ENCODE assay signal across 8 cellular contexts in the genomic region with DNA sequence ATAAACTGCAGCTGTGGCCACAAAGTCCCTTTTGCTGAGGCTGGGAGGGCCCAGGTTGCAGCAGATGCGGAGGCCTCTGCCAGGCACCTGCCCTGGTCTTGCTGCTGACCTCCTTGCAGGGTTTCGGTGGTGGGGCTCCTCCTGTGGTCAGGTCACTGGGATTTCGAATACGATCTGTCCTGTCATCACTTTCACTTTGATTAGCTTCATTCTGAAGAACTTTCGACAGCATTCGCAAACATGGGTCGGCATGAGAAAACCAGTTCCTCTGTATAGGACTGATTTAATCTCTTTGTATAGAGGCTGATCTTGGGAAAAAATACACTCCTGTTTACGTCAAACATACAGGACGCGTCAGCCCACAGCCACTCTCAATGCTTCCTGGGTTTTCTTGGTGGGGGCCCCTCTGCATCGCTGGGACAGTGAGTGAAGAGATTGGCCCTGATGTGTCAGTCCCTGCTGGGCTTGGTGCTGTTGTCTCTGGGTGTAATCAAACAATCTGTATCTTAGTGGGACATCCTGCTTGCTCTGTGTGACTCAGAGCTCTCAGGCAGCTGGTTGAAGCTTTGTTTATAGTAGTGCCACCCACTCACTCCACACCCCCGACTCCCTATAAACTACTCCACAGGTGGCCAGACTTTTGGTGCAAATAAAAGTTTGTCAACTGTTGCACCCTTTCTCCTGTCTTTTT.
DNase-seq lines count a peak whose midpoint lies in the region; ATAC-seq and TF ChIP-seq lines count a peak whose summit lies in the region.

No MANE protein-coding gene starts in this region.

- H3F3A ChIP-seq in smooth muscle cell (ENCODE audit: low read depth), result peaks cover 4% of the 10 kb centered on the region

- H3K4me2 ChIP-seq in smooth muscle cell, result peak overlapping the region; percentile 78
- no peak overlapping the region for H3K4me2 ChIP-seq in osteoblast (ENCODE audit: insufficient read depth, low read length)

- H3K36me3 ChIP-seq in smooth muscle cell (ENCODE audit: low read depth), result no peaks in the 10 kb centered on the region
- no peaks in the 10 kb centered on the region for H3K36me3 ChIP-seq in osteoblast (ENCODE audit: insufficient read depth, low read length)

- no peak overlapping the region for H3K9ac ChIP-seq in smooth muscle cell (ENCODE audit: low read depth)

- H3K9me3 ChIP-seq in smooth muscle cell (replicated peaks; ENCODE audit: low read depth) (no peaks in the 10 kb centered on the region), osteoblast (ENCODE audit: low read depth, low read length) (no peaks in the 10 kb centered on the region)

- peak overlapping the region; percentile 98 for H3K27ac Mint-ChIP-seq in T-helper 2 cell treated with Interferon-gamma antibody and Interleukin-4, amounts not matched to agents 5 μg/mL and 100 μg/mL, for 36 hours
- H3K27ac Mint-ChIP-seq in mesothelial cell of epicardium, result no peak overlapping the region

- H3K27ac ChIP-seq in smooth muscle cell (ENCODE audit: low read depth) (no peak overlapping the region), osteoblast (ENCODE audit: low read depth, low read length) (no peak overlapping the region)

- ATAC-seq in HG03135 (IDR thresholded peaks at IDR 0.05; ENCODE audit: unreplicated experiment), result peak; percentile 71

- no peaks in the 10 kb centered on the region for H3K27me3 Mint-ChIP-seq in T-helper 2 cell treated with Interferon-gamma antibody and Interleukin-4, amounts not matched to agents 5 μg/mL and 100 μg/mL, for 36 hours (ENCODE audit: low read depth)
- H3K27me3 Mint-ChIP-seq in mesothelial cell of epicardium (ENCODE audit: low read depth), result peaks cover 9% of the 10 kb centered on the region

- H3K4me3 Mint-ChIP-seq in T-helper 2 cell treated with Interferon-gamma antibody and Interleukin-4, amounts not matched to agents 5 μg/mL and 100 μg/mL, for 36 hours, result peak overlapping the region; percentile 82
- no peak overlapping the region for H3K4me3 Mint-ChIP-seq in mesothelial cell of epicardium

- no peaks in the 10 kb centered on the region for H3K79me2 ChIP-seq in smooth muscle cell (ENCODE audit: low read depth)
- no peaks in the 10 kb centered on the region for H3K79me2 ChIP-seq in osteoblast (ENCODE audit: insufficient read depth, low read length)

- H3K27me3 ChIP-seq in smooth muscle cell (ENCODE audit: low read depth) (peaks cover 5% of the 10 kb centered on the region), osteoblast (ENCODE audit: insufficient read depth, low read length) (no peaks in the 10 kb centered on the region)

- DNase-seq in SIG-M5 treated with dmso at 0.1 percent for 504 hours (lab: John Stamatoyannopoulos, UW; ENCODE audit: unreplicated experiment), result peak; percentile 45
- DNase-seq in SIG-M5 (lab: John Stamatoyannopoulos, UW), result no peak
- peak; percentile 92 for DNase-seq in T-helper 2 cell treated with Interferon-gamma antibody and Interleukin-4, amounts not matched to agents 5 μg/mL and 100 μg/mL, for 36 hours (ENCODE audit: low spot score)
- DNase-seq in central memory CD4-positive, alpha-beta T cell, result peak; percentile 95
- no peak for DNase-seq in smooth muscle cell (lab: John Stamatoyannopoulos, UW; ENCODE audit: unreplicated experiment)
- no peak for DNase-seq in mesothelial cell of epicardium (ENCODE audit: low spot score in 2 of 2, unreplicated experiment in 2 of 2)
- DNase-seq in osteoblast (ENCODE audit: insufficient read length, low spot score, missing footprints), result no peak

- no peaks in the 10 kb centered on the region for H3K36me3 Mint-ChIP-seq in T-helper 2 cell treated with Interferon-gamma antibody and Interleukin-4, amounts not matched to agents 5 μg/mL and 100 μg/mL, for 36 hours (ENCODE audit: low read depth)
- H3K36me3 Mint-ChIP-seq in mesothelial cell of epicardium, result no peaks in the 10 kb centered on the region

- H2AFZ ChIP-seq in smooth muscle cell (ENCODE audit: low read depth) (no peak overlapping the region), osteoblast (ENCODE audit: low read length) (no peak overlapping the region)

- peaks cover 55% of the 10 kb centered on the region for H3K4me1 Mint-ChIP-seq in T-helper 2 cell treated with Interferon-gamma antibody and Interleukin-4, amounts not matched to agents 5 μg/mL and 100 μg/mL, for 36 hours (ENCODE audit: low read depth)
- no peaks in the 10 kb centered on the region for H3K4me1 Mint-ChIP-seq in mesothelial cell of epicardium

- H3K4me1 ChIP-seq in smooth muscle cell (ENCODE audit: low read depth) (peaks cover 7% of the 10 kb centered on the region), osteoblast (ENCODE audit: insufficient read depth, low read length) (no peaks in the 10 kb centered on the region)

- H3K9me3 Mint-ChIP-seq in T-helper 2 cell treated with Interferon-gamma antibody and Interleukin-4, amounts not matched to agents 5 μg/mL and 100 μg/mL, for 36 hours, result peaks cover 4% of the 10 kb centered on the region
- no peaks in the 10 kb centered on the region for H3K9me3 Mint-ChIP-seq in mesothelial cell of epicardium

- H4K20me1 ChIP-seq in smooth muscle cell (ENCODE audit: low read depth), result no peaks in the 10 kb centered on the region
- no peaks in the 10 kb centered on the region for H4K20me1 ChIP-seq in osteoblast (ENCODE audit: insufficient read depth, low read length)

- TF ChIP-seq CTCF in smooth muscle cell (IDR thresholded peaks at IDR 0.05; ENCODE audit: borderline replicate concordance, insufficient read depth, poor library complexity, severe bottlenecking) (no peak), mesothelial cell of epicardium (IDR thresholded peaks at IDR 0.05; ENCODE audit: unreplicated experiment) (no peak), osteoblast (IDR thresholded peaks at IDR 0.05; ENCODE audit: extremely low read depth, low read depth, low read length) (no peak)

- H3K4me3 ChIP-seq in smooth muscle cell (peak overlapping the region; percentile 23), osteoblast (ENCODE audit: insufficient read depth, low read length) (no peak overlapping the region)

- WGBS in smooth muscle cell (ENCODE audit: low lambda C conversion rate), result 25% methylated on average over 12 of the region's 12 CpGs

Comparison
In these comparisons a context has a peak if more than half of its experiments do, and no peak if none do; other contexts are left out.
1. DNase-seq: peak in SIG-M5 treated with dmso at 0.1 percent for 504 hours (single experiment), T-helper 2 cell treated with Interferon-gamma antibody and Interleukin-4, amounts not matched to agents 5 μg/mL and 100 μg/mL, for 36 hours (single experiment) and central memory CD4-positive, alpha-beta T cell (single experiment); none in SIG-M5 (single experiment), smooth muscle cell (single experiment), mesothelial cell of epicardium (0 of 2) and osteoblast (single experiment).